22 cellular contexts compared by ENCODE assay signal in genomic region chr11:116207349-116207748, GRCh38.
DNase-seq lines count a peak whose midpoint lies in the region; ATAC-seq and TF ChIP-seq lines count a peak whose summit lies in the region.
"Had no signal": no experiment of that assay in that cellular context is flagged by ENCODE, and none has a peak within 500 bp of the region (broad histone marks: within the 10 kb centered on the region; RNA-seq: fewer than 3 reads in every experiment).

No MANE protein-coding gene starts in this region.

- H3F3A ChIP-seq in SK-N-SH (replicated peaks; ENCODE audit: insufficient read depth) (no peaks in the 10 kb centered on the region), GM23248 (ENCODE audit: insufficient read depth) (no peaks in the 10 kb centered on the region)

- TF ChIP-seq EP300 in SK-N-SH (IDR thresholded peaks at IDR 0.05; ENCODE audit: borderline replicate concordance in 1 of 2, low read depth in 1 of 2, low read length in 1 of 2), result peak in 1 of 2 experiments; percentile 61; a peak in 2 of 4 replicates

- no peaks in the 10 kb centered on the region for H3K9me2 ChIP-seq in SK-N-SH
- H3K9me2 ChIP-seq in GM23248 (ENCODE audit: insufficient read depth), result no peaks in the 10 kb centered on the region

- no peak overlapping the region for H3K9ac ChIP-seq in SK-N-SH
- H3K9ac ChIP-seq in skeletal muscle tissue (ENCODE audit: low read depth in 1 of 3, low read length in 3 of 3), result no peak overlapping the region
- no peak overlapping the region for H3K9ac ChIP-seq in GM23248

- in situ Hi-C loops in GM23248 (cut with MboI), result no loop called here

- TF ChIP-seq CTCF in SK-N-SH (IDR thresholded peaks at IDR 0.05), result no peak

- peaks cover 0 to 46% of the 10 kb centered on the region in 2 experiments; a peak in 1 of 4 replicates for H3K4me1 ChIP-seq in SK-N-SH (ENCODE audit: control insufficient read depth in 1 of 2, insufficient read depth in 2 of 2, low read depth in 1 of 2, low read length in 1 of 2)
- no peaks in the 10 kb centered on the region for H3K4me1 ChIP-seq in skeletal muscle tissue (ENCODE audit: control insufficient read depth in 3 of 3, insufficient read depth in 3 of 3, low read length in 3 of 3)
- H3K4me1 ChIP-seq in GM23248 (ENCODE audit: insufficient read depth), result no peaks in the 10 kb centered on the region

- no peaks in the 10 kb centered on the region for H3K9me3 ChIP-seq in SK-N-SH
- H3K9me3 ChIP-seq in skeletal muscle tissue (ENCODE audit: control insufficient read depth in 3 of 3, low read length in 3 of 3), result no peaks in the 10 kb centered on the region
- no peaks in the 10 kb centered on the region for H3K9me3 ChIP-seq in GM23248 (ENCODE audit: low read depth)

- no peak overlapping the region; a peak in 1 of 4 replicates for H3K4me3 ChIP-seq in SK-N-SH (ENCODE audit: low read depth in 2 of 2, low read length in 1 of 2)
- H3K4me3 ChIP-seq in skeletal muscle tissue (ENCODE audit: low read length in 3 of 3), result no peak overlapping the region
- H3K4me3 ChIP-seq in GM23248, result no peak overlapping the region
- H3K4me3 ChIP-seq: cardiac muscle cell had no signal

- H3K79me2 ChIP-seq in SK-N-SH (ENCODE audit: insufficient read depth), result no peaks in the 10 kb centered on the region
- no peaks in the 10 kb centered on the region for H3K79me2 ChIP-seq in GM23248 (ENCODE audit: insufficient read depth)

- ATAC-seq in HG02840 (IDR thresholded peaks at IDR 0.05; ENCODE audit: low FRiP score, unreplicated experiment), result no peak
- no peak for ATAC-seq in GM19463 (IDR thresholded peaks at IDR 0.05; ENCODE audit: unreplicated experiment)
- ATAC-seq: activated CD4-positive, CD25-positive, alpha-beta regulatory T cell treated with anti-CD3 and anti-CD28 coated beads, Interleukin-2, amount 50 U/mL, for 24 hours; activated CD8-positive, alpha-beta T cell treated with anti-CD3 and anti-CD28 coated beads for 36 hours; left ventricle myocardium superior; natural killer cell; Right ventricle myocardium inferior had no signal

- no peak overlapping the region for H2AFZ ChIP-seq in SK-N-SH (ENCODE audit: low read depth)
- no peak overlapping the region for H2AFZ ChIP-seq in GM23248

- no peaks in the 10 kb centered on the region for H4K20me1 ChIP-seq in SK-N-SH (ENCODE audit: insufficient read depth)
- no peaks in the 10 kb centered on the region for H4K20me1 ChIP-seq in GM23248 (ENCODE audit: insufficient read depth)

- H3K27me3 ChIP-seq in SK-N-SH (ENCODE audit: insufficient read depth) (no peaks in the 10 kb centered on the region), skeletal muscle tissue (ENCODE audit: control insufficient read depth in 3 of 3, insufficient read depth in 3 of 3, low read length in 3 of 3) (peaks cover 0 to 22% (median 17%) of the 10 kb centered on the region in 3 donors), GM23248 (replicated peaks; ENCODE audit: insufficient read depth) (no peaks in the 10 kb centered on the region; the same call in 1 of the 2 replicates)

- H3K27ac ChIP-seq in SK-N-SH (ENCODE audit: low read depth in 2 of 2, low read length in 1 of 2) (peak overlapping the region in 1 of 2 experiments; percentile 94; a peak in 2 of 4 replicates), skeletal muscle tissue (ENCODE audit: low read depth, low read length) (peak overlapping the region; percentile 30), GM23248 (no peak overlapping the region)
- H3K27ac ChIP-seq: cardiac muscle cell, epithelial cell of prostate had no signal

- POLR2A ChIA-PET in SK-N-SH (lab: Yijun Ruan, JAX), result interaction anchor here (0.5 to 2.3 kb wide), 13 partner anchors 8 to 299 kb away, joined by 3 to 10 read pairs (median 5); no protein-coding TSS in a partner anchor

- no peak overlapping the region for H3K4me2 ChIP-seq in SK-N-SH
- no peak overlapping the region for H3K4me2 ChIP-seq in GM23248 (ENCODE audit: unreplicated experiment)

- peak; percentile 44 for DNase-seq in NCI-H748 (lab: John Stamatoyannopoulos, UW; ENCODE audit: unreplicated experiment)
- no peak for DNase-seq in NCI-H748 treated with DMSO at 0.1 percent for 48 hours (lab: John Stamatoyannopoulos, UW)
- peak; percentile 84 to 90 for DNase-seq in NCI-H2081 (lab: John Stamatoyannopoulos, UW)
- DNase-seq in SK-N-SH, result peak; percentile 61
- no peak for DNase-seq in GM23248
- DNase-seq: activated CD8-positive, alpha-beta T cell treated with anti-CD3 and anti-CD28 coated beads for 36 hours; activated naive CD4-positive, alpha-beta T cell treated with anti-CD3 and anti-CD28 coated beads for 36 hours; amygdala; dermis blood vessel endothelial cell; EL; left ventricle myocardium superior; natural killer cell; NCI-H187; OCI-M1; posterior cingulate gyrus had no signal

- H3K36me3 ChIP-seq in SK-N-SH (replicated peaks in 1 of 2; ENCODE audit: control insufficient read depth in 1 of 2, insufficient read depth in 2 of 2, low read length in 1 of 2) (no peaks in the 10 kb centered on the region), skeletal muscle tissue (ENCODE audit: control insufficient read depth in 3 of 3, insufficient read depth in 3 of 3, low read length in 3 of 3) (no peaks in the 10 kb centered on the region), GM23248 (ENCODE audit: low read depth) (no peaks in the 10 kb centered on the region)
- H3K36me3 ChIP-seq: cardiac muscle cell had no signal

- WGBS in SK-N-SH (ENCODE audit: low lambda C conversion rate), result 8% methylated on average over 7 of the region's 7 CpGs
- 26 to 34% methylated on average over 7 of the region's 7 CpGs for WGBS in GM23248 (ENCODE audit: low coverage in 1 of 2, low lambda C conversion rate in 2 of 2, missing lambda C conversion rate in 2 of 2), 2 experiments

- CTCF ChIA-PET in SK-N-SH (lab: Yijun Ruan, JAX), result interaction anchor here (0.6 to 5.1 kb wide), 10 partner anchors 9 to 460 kb away, joined by 3 to 40 read pairs (median 4); no protein-coding TSS in a partner anchor

- no peak for TF ChIP-seq RAD21 in SK-N-SH (IDR thresholded peaks at IDR 0.05; ENCODE audit: low read length)

TF ChIP-seq in SK-N-SH, 30 proteins besides CTCF, POLR2A, EP300 and RAD21:
- TF ChIP-seq POLR2AphosphoS5 (IDR thresholded peaks at IDR 0.05; ENCODE audit: low read depth, low read length), result no peak
- TF ChIP-seq CHD2 (IDR thresholded peaks at IDR 0.05; ENCODE audit: low read length, partially characterized antibody), result peak; percentile 19

Comparison
In these comparisons a context has a peak if more than half of its experiments do, and no peak if none do; other contexts are left out.
1. DNase-seq: peak in NCI-H748 (single experiment), NCI-H2081 (2 of 2) and SK-N-SH (single experiment); none in NCI-H748 treated with DMSO at 0.1 percent for 48 hours (single experiment) and GM23248 (single experiment).